Comparison of ENCODE assay signal across 8 cellular contexts in the genomic region with DNA sequence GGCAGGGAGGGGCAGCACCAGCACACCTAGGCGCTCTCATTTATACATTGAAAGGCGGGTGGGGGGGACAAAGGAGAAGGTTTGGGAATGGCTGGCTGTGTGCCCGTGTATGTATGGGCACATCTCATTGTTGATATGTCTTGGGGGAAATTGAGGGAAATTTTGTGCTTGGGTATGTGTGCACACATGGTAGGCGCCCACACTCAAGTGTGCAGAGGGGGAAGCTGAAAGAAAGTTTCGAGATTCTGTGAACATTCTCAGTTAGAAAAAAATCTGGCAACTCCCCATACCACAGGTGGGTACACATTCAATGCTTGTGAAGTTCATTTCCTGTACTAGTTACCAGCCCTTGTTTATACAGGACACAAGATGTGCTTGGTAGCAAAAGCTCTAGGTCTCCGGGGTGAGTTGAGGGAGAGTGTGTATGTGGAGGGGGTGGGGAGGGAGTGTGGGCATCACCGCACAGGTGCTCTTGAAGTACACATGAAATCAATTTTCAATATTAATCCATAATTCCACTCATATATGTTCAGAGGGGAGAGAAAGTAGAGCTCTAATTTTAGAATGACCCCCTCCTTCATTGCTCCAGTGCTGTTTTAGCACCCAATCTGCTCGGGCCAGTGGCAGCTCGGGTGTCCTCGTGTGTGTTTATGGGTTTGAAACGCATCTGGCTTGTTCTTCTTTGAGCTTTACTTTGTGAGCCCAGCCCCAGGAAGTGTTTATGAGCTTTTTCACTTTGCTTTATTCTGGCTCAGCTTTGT.
A peak's percentile ranks its signal among the peaks of the same experiment; 100 is the strongest.
DNase-seq lines count a peak whose midpoint lies in the region; ATAC-seq and TF ChIP-seq lines count a peak whose summit lies in the region.

No MANE protein-coding gene starts in this region.

- peak overlapping the region; percentile 23 for H3K27ac Mint-ChIP-seq in activated CD8-positive, alpha-beta T cell treated with anti-CD3 and anti-CD28 coated beads, Interleukin-2, amount 10 ng/mL, durations not matched to agents 7 days and 5 days
- H3K27ac Mint-ChIP-seq in mesothelial cell of epicardium: peak overlapping the region; percentile 96

- no peaks in the 10 kb centered on the region for H3K9me3 Mint-ChIP-seq in activated CD8-positive, alpha-beta T cell treated with anti-CD3 and anti-CD28 coated beads, Interleukin-2, amount 10 ng/mL, durations not matched to agents 7 days and 5 days (ENCODE audit: insufficient read depth)
- H3K9me3 Mint-ChIP-seq in mesothelial cell of epicardium: no peaks in the 10 kb centered on the region

- no peaks in the 10 kb centered on the region for H3K27me3 Mint-ChIP-seq in activated CD8-positive, alpha-beta T cell treated with anti-CD3 and anti-CD28 coated beads, Interleukin-2, amount 10 ng/mL, durations not matched to agents 7 days and 5 days (ENCODE audit: low read depth)
- no peaks in the 10 kb centered on the region for H3K27me3 Mint-ChIP-seq in mesothelial cell of epicardium (ENCODE audit: low read depth)

- H3K27ac ChIP-seq in caudate nucleus (ENCODE audit: low read depth, low read length): no peak overlapping the region

- POLR2A ChIA-PET in activated CD8-positive, alpha-beta T cell treated with anti-CD3 and anti-CD28 coated beads, Interleukin-2, amount 10 ng/mL, durations not matched to agents 7 days and 5 days (lab: Charles Lee): interaction anchor here (1.0 kb wide), 1 partner anchor 289 kb away, joined by 3 read pairs; no protein-coding TSS in a partner anchor

- no peaks in the 10 kb centered on the region for H3K36me3 Mint-ChIP-seq in activated CD8-positive, alpha-beta T cell treated with anti-CD3 and anti-CD28 coated beads, Interleukin-2, amount 10 ng/mL, durations not matched to agents 7 days and 5 days (ENCODE audit: low read depth)
- H3K36me3 Mint-ChIP-seq in mesothelial cell of epicardium: no peaks in the 10 kb centered on the region

- CTCF ChIA-PET in activated CD8-positive, alpha-beta T cell treated with anti-CD3 and anti-CD28 coated beads, Interleukin-2, amount 10 ng/mL, durations not matched to agents 7 days and 5 days (lab: Charles Lee): interaction anchor here (0.7 to 2.4 kb wide), 7 partner anchors 10 to 283 kb away, joined by 3 to 7 read pairs (median 3); no protein-coding TSS in a partner anchor

- TF ChIP-seq CTCF in mesothelial cell of epicardium (IDR thresholded peaks at IDR 0.05; ENCODE audit: unreplicated experiment): no peak

- no peak overlapping the region for H3K4me3 Mint-ChIP-seq in activated CD8-positive, alpha-beta T cell treated with anti-CD3 and anti-CD28 coated beads, Interleukin-2, amount 10 ng/mL, durations not matched to agents 7 days and 5 days
- no peak overlapping the region for H3K4me3 Mint-ChIP-seq in mesothelial cell of epicardium

- peak; percentile 61 for ATAC-seq in GM18873 (IDR thresholded peaks at IDR 0.05; ENCODE audit: low FRiP score, unreplicated experiment)
- ATAC-seq in HG02943 (IDR thresholded peaks at IDR 0.05; ENCODE audit: low read depth, unreplicated experiment): peak; percentile 78
- ATAC-seq in activated CD8-positive, alpha-beta T cell treated with anti-CD3 and anti-CD28 coated beads, Interleukin-2, amount 10 ng/mL, durations not matched to agents 7 days and 5 days: peak; percentile 38

- peaks cover 26% of the 10 kb centered on the region for H3K4me1 Mint-ChIP-seq in activated CD8-positive, alpha-beta T cell treated with anti-CD3 and anti-CD28 coated beads, Interleukin-2, amount 10 ng/mL, durations not matched to agents 7 days and 5 days (ENCODE audit: low read depth)
- H3K4me1 Mint-ChIP-seq in mesothelial cell of epicardium: peaks cover 82% of the 10 kb centered on the region

- DNase-seq in activated CD8-positive, alpha-beta T cell treated with anti-CD3 and anti-CD28 coated beads, Interleukin-2, amount 10 ng/mL, durations not matched to agents 7 days and 5 days: no peak
- no peak for DNase-seq in mesothelial cell of epicardium (ENCODE audit: low spot score in 2 of 2, unreplicated experiment in 2 of 2)
- no peak for DNase-seq in caudate nucleus (lab: John Stamatoyannopoulos, UW)
- no peak for DNase-seq in NCI-H1092 treated with DMSO at 0.1 percent for 48 hours (lab: John Stamatoyannopoulos, UW)
- no peak for DNase-seq in islet precursor cell
- no peak for DNase-seq in retina
